6 cellular contexts compared by ENCODE assay signal in the genomic region with DNA sequence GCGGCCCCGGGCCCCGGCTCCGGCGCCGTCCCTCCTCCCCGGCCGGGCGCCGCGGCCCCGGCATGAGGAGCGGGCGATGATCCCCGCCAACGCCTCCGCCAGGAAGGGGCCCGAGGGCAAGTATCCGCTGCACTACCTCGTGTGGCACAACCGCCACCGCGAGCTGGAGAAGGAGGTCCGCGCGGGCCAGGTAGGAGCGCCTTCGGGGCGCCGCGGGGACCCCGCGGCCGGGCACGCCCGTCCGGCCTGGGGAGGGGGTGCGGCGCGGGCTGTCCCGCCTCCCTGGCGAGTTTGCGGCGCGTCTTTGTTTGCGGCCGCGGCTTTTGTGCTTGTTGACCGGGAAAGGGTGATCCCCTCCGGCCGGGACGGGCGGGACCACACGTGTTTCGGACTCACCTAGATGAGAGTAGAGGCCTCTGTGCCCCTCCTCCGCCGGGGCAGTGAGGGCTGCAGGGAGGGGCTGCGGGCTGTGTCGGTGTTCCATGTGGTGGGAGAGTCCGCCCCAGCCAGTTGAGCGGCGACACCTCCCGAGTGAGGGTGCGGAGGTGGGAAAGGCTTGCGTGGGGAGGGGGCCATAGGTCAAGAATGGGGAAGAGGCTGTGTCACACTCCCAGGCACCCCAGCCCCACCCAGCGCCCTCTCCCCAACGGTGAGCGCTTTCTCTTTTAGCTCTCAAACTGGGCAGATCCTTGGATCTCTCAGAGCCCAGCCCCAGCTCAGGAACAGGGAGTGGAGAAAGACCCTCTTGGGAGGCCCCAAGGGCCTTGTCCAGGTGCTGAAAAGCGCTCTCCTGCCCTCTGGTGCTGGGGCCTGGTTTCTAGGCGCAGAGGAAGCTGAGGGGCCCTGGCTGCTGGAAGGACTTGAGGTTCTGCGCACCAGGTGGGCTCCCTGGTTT. TPM values are rescaled to one million over a fixed set of nuclear protein-coding genes. Genes with fewer than 3 reads are reported as not detected.
A peak's percentile ranks its signal among the peaks of the same experiment; 100 is the strongest.
DNase-seq lines count a peak whose midpoint lies in the region; ATAC-seq and TF ChIP-seq lines count a peak whose summit lies in the region.

No MANE protein-coding gene starts in this region.

- no peak for TF ChIP-seq RAD21 in IMR-90 (IDR thresholded peaks at IDR 0.05; ENCODE audit: low read length)

- H3K79me1 ChIP-seq in IMR-90 (ENCODE audit: low read depth in 1 of 2, low read length in 2 of 2): peaks cover 0 to 24% of the 10 kb centered on the region in 2 experiments; a peak in 3 of 4 replicates

- no peak for ATAC-seq in IMR-90 (ENCODE audit: low read depth)
- ATAC-seq in activated naive CD8-positive, alpha-beta T cell treated with anti-CD3 and anti-CD28 coated beads, Interleukin-2, amount 50 U/mL, for 24 hours: no peak
- no peak for ATAC-seq in mucosa of descending colon
- ATAC-seq in GM21390 (IDR thresholded peaks at IDR 0.05; ENCODE audit: unreplicated experiment): no peak

- in situ Hi-C loops in IMR-90 (cut with MboI; ENCODE audit: low sequenced_read_pairs): no loop called here

- POLR2A ChIA-PET in IMR-90 (lab: Charles Lee; ENCODE audit: unreplicated experiment): no interaction called here

- no peaks in the 10 kb centered on the region for H3K36me3 Mint-ChIP-seq in activated naive CD8-positive, alpha-beta T cell treated with anti-CD3 and anti-CD28 coated beads, Interleukin-2, amount 50 U/mL, for 24 hours (ENCODE audit: low read depth)

- H3K9me3 Mint-ChIP-seq in activated naive CD8-positive, alpha-beta T cell treated with anti-CD3 and anti-CD28 coated beads, Interleukin-2, amount 50 U/mL, for 24 hours: no peaks in the 10 kb centered on the region

- 1% methylated on average over 14 of the region's 71 CpGs; no CpG with 5 or more reads in 1 of the 2 experiments for WGBS in IMR-90 (ENCODE audit: extremely low coverage in 2 of 2, insufficient read length in 1 of 2), 2 experiments

- peaks cover 38% of the 10 kb centered on the region for H3K4me1 Mint-ChIP-seq in activated naive CD8-positive, alpha-beta T cell treated with anti-CD3 and anti-CD28 coated beads, Interleukin-2, amount 50 U/mL, for 24 hours

- H3K4me3 ChIP-seq in IMR-90 (ENCODE audit: insufficient read depth, low read depth, low read length): peak overlapping the region; percentile 73
- H3K4me3 ChIP-seq in mucosa of descending colon: no peak overlapping the region

- H3K27ac Mint-ChIP-seq in activated naive CD8-positive, alpha-beta T cell treated with anti-CD3 and anti-CD28 coated beads, Interleukin-2, amount 50 U/mL, for 24 hours: no peak overlapping the region

- H4K8ac ChIP-seq in IMR-90 (ENCODE audit: low read depth in 2 of 2, low read length in 2 of 2): no peak overlapping the region; a peak in 1 of 4 replicates

- no peak overlapping the region for H3K27ac ChIP-seq in IMR-90 (ENCODE audit: insufficient read depth, low read length)

- no TSS peak for BruUV-seq in IMR-90 (replicated peaks; lab: Mats Ljungman, UMichigan)

- intact Hi-C loops in IMR-90 (cut with micrococcal nuclease) (no loop called here), mucosa of descending colon (cut with DNase I, micrococcal nuclease) (no loop called here)

- H3K4ac ChIP-seq in IMR-90 (ENCODE audit: low read depth, low read length): no peak overlapping the region

- peak overlapping the region; percentile 77 for H3K4me3 Mint-ChIP-seq in activated naive CD8-positive, alpha-beta T cell treated with anti-CD3 and anti-CD28 coated beads, Interleukin-2, amount 50 U/mL, for 24 hours

- no peak overlapping the region for H2BK120ac ChIP-seq in IMR-90 (ENCODE audit: low read depth, low read length)

- H3K14ac ChIP-seq in IMR-90 (replicated peaks; ENCODE audit: low read depth, low read length): no peak overlapping the region

- no peaks in the 10 kb centered on the region for H3K9me3 ChIP-seq in IMR-90 (ENCODE audit: control insufficient read depth, insufficient read depth, low read length)
- no peaks in the 10 kb centered on the region for H3K9me3 ChIP-seq in mucosa of descending colon

- H2AFZ ChIP-seq in IMR-90 (replicated peaks; ENCODE audit: low read length, poor library complexity): peak overlapping the region; percentile 89

- peak overlapping the region; percentile 86 for H3K4me2 ChIP-seq in IMR-90 (ENCODE audit: low read depth, low read length)

- no peak overlapping the region for H2BK5ac ChIP-seq in IMR-90 (ENCODE audit: low read depth, low read length, poor library complexity, severe bottlenecking)

- H3K56ac ChIP-seq in IMR-90 (ENCODE audit: extremely low read depth, insufficient read depth, low read length): no peak overlapping the region

- CTCF ChIA-PET in IMR-90 (lab: Yijun Ruan, JAX): interaction anchor here (1.2 kb wide), 1 partner anchor 24 kb away, joined by 3 read pairs; no protein-coding TSS in a partner anchor

- TF ChIP-seq POLR2A in IMR-90 (IDR thresholded peaks at IDR 0.05; ENCODE audit: low read depth, low read length): no peak

- peak overlapping the region; percentile 86 for H2AK9ac ChIP-seq in IMR-90 (replicated peaks; ENCODE audit: low read depth, low read length, poor library complexity)

- H3K36me3 ChIP-seq in IMR-90 (ENCODE audit: control insufficient read depth, insufficient read depth, low read length) (no peaks in the 10 kb centered on the region), mucosa of descending colon (ENCODE audit: low read depth) (no peaks in the 10 kb centered on the region)

- H3K9me1 ChIP-seq in IMR-90 (ENCODE audit: insufficient read depth, low read length): no peaks in the 10 kb centered on the region; the same call in 1 of the 2 replicates

- H4K20me1 ChIP-seq in IMR-90 (ENCODE audit: insufficient read depth, low read length): peaks cover 36% of the 10 kb centered on the region

- H4K5ac ChIP-seq in IMR-90 (ENCODE audit: low read depth, low read length): no peak overlapping the region

- no peak overlapping the region for H2AK5ac ChIP-seq in IMR-90 (ENCODE audit: low read depth, low read length)

- dilution Hi-C loops in IMR-90 (cut with HindIII; ENCODE audit: low sequenced_read_pairs, unreplicated experiment): no loop called here

- no peak overlapping the region for H4K91ac ChIP-seq in IMR-90 (ENCODE audit: insufficient read depth, low read depth, low read length)

- no peak overlapping the region for H2BK15ac ChIP-seq in IMR-90 (ENCODE audit: low read depth, low read length)

- H3K27me3 ChIP-seq in IMR-90 (ENCODE audit: control insufficient read depth, insufficient read depth, low read length): peaks cover 2% of the 10 kb centered on the region; the same call in 1 of the 2 replicates

- H3K9ac ChIP-seq in IMR-90 (ENCODE audit: low read depth, low read length): 0 out of 2 replicates have a peak overlapping the region, but pooled peaks have one; percentile 48

- no peak overlapping the region; the same call in 1 of the 2 replicates for H3K23ac ChIP-seq in IMR-90 (ENCODE audit: low read depth, low read length)

- DNase-seq in AG09319 (ENCODE audit: extremely low read depth, low read depth) (no peak), IMR-90 (peak; percentile 24), mucosa of descending colon (peak in 2 of 3 donors; percentile 52 to 62), DMS153 (lab: John Stamatoyannopoulos, UW) (no peak)
- DNase-seq in activated naive CD8-positive, alpha-beta T cell treated with anti-CD3 and anti-CD28 coated beads, Interleukin-2, amount 50 U/mL, for 24 hours: peak; percentile 37

- peaks cover 30% of the 10 kb centered on the region for H3K4me1 ChIP-seq in IMR-90 (ENCODE audit: control insufficient read depth, insufficient read depth, low read length)
- peaks cover 39% of the 10 kb centered on the region for H3K4me1 ChIP-seq in mucosa of descending colon (ENCODE audit: low read depth)

- no peaks in the 10 kb centered on the region for H3K27me3 Mint-ChIP-seq in activated naive CD8-positive, alpha-beta T cell treated with anti-CD3 and anti-CD28 coated beads, Interleukin-2, amount 50 U/mL, for 24 hours

- TF ChIP-seq CTCF in AG09319 (IDR thresholded peaks at IDR 0.05; ENCODE audit: low read depth, low read length) (peak; percentile 9; the same call in 1 of the 2 replicates), IMR-90 (conservative IDR thresholded peaks at IDR 0.05; ENCODE audit: low read depth, low read length) (0 out of 2 replicates have a peak, but pooled peaks have one; percentile 17), mucosa of descending colon (IDR thresholded peaks at IDR 0.05) (no peak)

- H3K18ac ChIP-seq in IMR-90 (ENCODE audit: low read depth, low read length): no peak overlapping the region

- H2BK20ac ChIP-seq in IMR-90 (ENCODE audit: low read depth, low read length): no peak overlapping the region

TF ChIP-seq in IMR-90, 13 proteins besides CTCF, POLR2A, EP300 and RAD21 (continues in another document):
- no peak for TF ChIP-seq SMC3 (IDR thresholded peaks at IDR 0.05; ENCODE audit: low read depth, low read length)

RNA-seq across cellular contexts. Expression of gene ANKRD13B, which starts 0.9 kb away (rescaled TPM):
- 0.90 and 1.1 TPM in 2 replicates for total RNA-seq in IMR-90 (2012; rRNA removed)
- polyA plus RNA-seq in IMR-90 (2012; rRNA removed): 4.0 and 5.2 TPM in 2 replicates
- 1.9 and 4.4 TPM in 2 replicates for polyA plus RNA-seq in IMR-90 (2012; cell fraction: cytosol; rRNA removed)
- polyA plus RNA-seq in IMR-90 (2012; cell fraction: nucleus; rRNA removed; ENCODE audit: low replicate concordance): 27.5 and 68.3 TPM in 2 replicates
- 10 to 100 TPM in 1 of 3 donors, 1 to 10 TPM in 2; 2.2 to 11.2 (median 3.3) TPM for total RNA-seq in mucosa of descending colon

RNA-seq across cellular contexts. Expression of gene GIT1, which starts 4.3 kb away (rescaled TPM):
- total RNA-seq in IMR-90 (2012; rRNA removed) (13.3 and 14.2 TPM in 2 replicates), mucosa of descending colon (10 to 100 TPM; 28.6 to 41.0 (median 37.2) TPM)
- polyA plus RNA-seq in IMR-90 (2012; rRNA removed): 34.2 and 37.1 TPM in 2 replicates
- polyA plus RNA-seq in IMR-90 (2012; cell fraction: cytosol; rRNA removed): 25.3 and 30.3 TPM in 2 replicates
- polyA plus RNA-seq in IMR-90 (2012; cell fraction: nucleus; rRNA removed; ENCODE audit: low replicate concordance): 57.7 and 127 TPM in 2 replicates

RNA-seq across cellular contexts. Expression of gene TP53I13, which starts 25.3 kb away (rescaled TPM):
- total RNA-seq in IMR-90 (2012; rRNA removed) (18.3 and 22.0 TPM in 2 replicates), mucosa of descending colon (10 to 100 TPM; 43.9 to 75.4 (median 46.9) TPM)
- 48.3 and 53.1 TPM in 2 replicates for polyA plus RNA-seq in IMR-90 (2012; rRNA removed)
- polyA plus RNA-seq in IMR-90 (2012; cell fraction: cytosol; rRNA removed): 41.4 and 69.6 TPM in 2 replicates
- polyA plus RNA-seq in IMR-90 (2012; cell fraction: nucleus; rRNA removed; ENCODE audit: low replicate concordance): 126 and 323 TPM in 2 replicates

RNA-seq across cellular contexts. Expression of gene ABHD15, which starts 27.0 kb away (rescaled TPM):
- total RNA-seq in IMR-90 (2012; rRNA removed) (3.1 and 3.2 TPM in 2 replicates), mucosa of descending colon (10 to 100 TPM; 12.9 to 19.5 (median 13.6) TPM)
- polyA plus RNA-seq in IMR-90 (2012; rRNA removed): 4.5 and 4.6 TPM in 2 replicates
- 3.3 and 4.4 TPM in 2 replicates for polyA plus RNA-seq in IMR-90 (2012; cell fraction: cytosol; rRNA removed)
- 3.2 and 4.0 TPM in 2 replicates for polyA plus RNA-seq in IMR-90 (2012; cell fraction: nucleus; rRNA removed; ENCODE audit: low replicate concordance)

RNA-seq across cellular contexts. Expression of gene CORO6, which starts 28.9 kb away (rescaled TPM):
- total RNA-seq in IMR-90 (2012; rRNA removed) (2.8 and 3.4 TPM in 2 replicates), mucosa of descending colon (10 to 100 TPM in 1 of 3 donors, 1 to 10 TPM in 2; 1.2 to 21.3 (median 2.5) TPM)
- polyA plus RNA-seq in IMR-90 (2012; rRNA removed): 7.6 and 7.8 TPM in 2 replicates
- polyA plus RNA-seq in IMR-90 (2012; cell fraction: cytosol; rRNA removed): 1.4 and 2.8 TPM in 2 replicates
- polyA plus RNA-seq in IMR-90 (2012; cell fraction: nucleus; rRNA removed; ENCODE audit: low replicate concordance): 139 and 203 TPM in 2 replicates

Comparison
In these comparisons a context has a peak if more than half of its experiments do, and no peak if none do; other contexts are left out.
1. DNase-seq: peak in IMR-90 (single experiment), activated naive CD8-positive, alpha-beta T cell treated with anti-CD3 and anti-CD28 coated beads, Interleukin-2, amount 50 U/mL, for 24 hours (single experiment) and mucosa of descending colon (2 of 3); none in AG09319 (single experiment) and DMS153 (single experiment).